In genomic region chr19:1130801-1131717, GRCh38 we compare ENCODE assay signal across 8 cellular contexts. TPM values are rescaled to one million over a fixed set of nuclear protein-coding genes. Genes with fewer than 3 reads are reported as not detected.
A peak's percentile ranks its signal among the peaks of the same experiment; 100 is the strongest.
DNase-seq lines count a peak whose midpoint lies in the region; ATAC-seq and TF ChIP-seq lines count a peak whose summit lies in the region.

No MANE protein-coding gene starts in this region.

- ATAC-seq in GM18505 (IDR thresholded peaks at IDR 0.05; ENCODE audit: unreplicated experiment) (no peak), GM21360 (IDR thresholded peaks at IDR 0.05; ENCODE audit: unreplicated experiment) (no peak), GM21576 (IDR thresholded peaks at IDR 0.05; ENCODE audit: unreplicated experiment) (no peak), GM19324 (IDR thresholded peaks at IDR 0.05; ENCODE audit: low FRiP score, unreplicated experiment) (no peak), GM19463 (IDR thresholded peaks at IDR 0.05; ENCODE audit: unreplicated experiment) (no peak)

- H3K36me3 ChIP-seq in prostate gland, result peaks cover 0 to 7% of the 10 kb centered on the region in 2 donors

- H3K9me3 ChIP-seq in prostate gland, result no peaks in the 10 kb centered on the region

- H3K4me3 ChIP-seq in epithelial cell of esophagus (ENCODE audit: low read length) (peak overlapping the region; percentile 50), prostate gland (peak overlapping the region; percentile 39 to 54)

- peak; percentile 43 for TF ChIP-seq POLR2A in GM18505 (IDR thresholded peaks at IDR 0.05; ENCODE audit: borderline replicate concordance, extremely low read depth, insufficient read depth, insufficient read length)
- peak; percentile 26 for TF ChIP-seq POLR2A in prostate gland (IDR thresholded peaks at IDR 0.05)

- intact Hi-C loops in prostate gland (cut with DNase I), result loop anchor here (5.0 kb wide), 1 partner anchor 41 kb away; the partner anchor contains the start of gene SBNO2

- WGBS in prostate gland, result 59% methylated on average over 19 of the region's 22 CpGs

- DNase-seq in activated CD4-positive, alpha-beta T cell treated with anti-CD3 and anti-CD28 coated beads, Interleukin-2, amount 50 U/mL, for 1 hour, result peak; percentile 47
- no peak for DNase-seq in epithelial cell of esophagus (ENCODE audit: low read depth)
- no peak for DNase-seq in prostate gland (ENCODE audit: low spot score)

- H3K4me1 ChIP-seq in prostate gland (replicated peaks), result peaks cover 29% of the 10 kb centered on the region

- peak overlapping the region; percentile 83 to 89 for H3K27ac ChIP-seq in prostate gland

- no peak for TF ChIP-seq CTCF in epithelial cell of esophagus (IDR thresholded peaks at IDR 0.05; ENCODE audit: insufficient read depth, low read depth, low read length, missing control alignments)
- no peak for TF ChIP-seq CTCF in prostate gland (IDR thresholded peaks at IDR 0.05)

- H3K27me3 ChIP-seq in prostate gland (replicated peaks; ENCODE audit: insufficient read depth), result no peaks in the 10 kb centered on the region

RNA-seq across cellular contexts. Expression of gene GPX4, which starts 27.3 kb away (rescaled TPM):
- total RNA-seq in prostate gland, result 100 to 1,000 TPM; 577 to 627 TPM

RNA-seq across cellular contexts. Expression of gene POLR2E, which starts 35.9 kb away (rescaled TPM):
- 100 to 1,000 TPM; 152 to 169 TPM for total RNA-seq in prostate gland

RNA-seq across cellular contexts. Expression of gene SBNO2, which starts 43.0 kb away (rescaled TPM):
- 10 to 100 TPM; 32.5 to 79.9 TPM for total RNA-seq in prostate gland
